In the genomic region with DNA sequence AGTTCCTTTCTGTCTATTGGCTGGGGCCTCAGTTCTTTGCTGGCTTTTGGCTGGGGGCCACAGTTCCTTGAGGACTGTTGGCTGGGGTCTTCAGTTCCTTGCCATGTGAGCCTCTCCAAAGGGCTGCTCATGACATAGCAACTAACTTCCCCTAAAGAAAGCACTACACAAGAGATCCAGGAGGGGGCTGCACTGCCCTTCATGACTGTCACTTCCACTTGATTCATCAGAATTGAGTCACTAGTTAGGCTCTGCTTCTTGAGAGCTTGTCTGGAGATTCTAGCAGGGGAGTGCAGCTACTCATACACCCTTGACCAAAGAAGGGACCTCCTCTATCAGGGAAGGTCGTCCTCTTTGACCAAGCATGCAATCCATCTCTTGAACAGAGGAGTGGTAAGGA, we compare ENCODE assay signal across 1 cellular context.
TF ChIP-seq lines count a peak whose summit lies in the region.

No MANE protein-coding gene starts in this region.

TF ChIP-seq in K562, 482 proteins besides CTCF, POLR2A, EP300 and RAD21:
- no peak for TF ChIP-seq ZNF696 (CRISPR knock-in tag; conservative IDR thresholded peaks at IDR 0.05)
- TF ChIP-seq SMARCC2 (IDR thresholded peaks at IDR 0.05; ENCODE audit: low read depth), result no peak
- no peak for TF ChIP-seq TAL1 (IDR thresholded peaks at IDR 0.05)
- no peak for TF ChIP-seq NFIC (IDR thresholded peaks at IDR 0.05)
- TF ChIP-seq FOXK1 (CRISPR knock-in tag; IDR thresholded peaks at IDR 0.05; ENCODE audit: borderline replicate concordance), result no peak
- TF ChIP-seq, protein P1, sequence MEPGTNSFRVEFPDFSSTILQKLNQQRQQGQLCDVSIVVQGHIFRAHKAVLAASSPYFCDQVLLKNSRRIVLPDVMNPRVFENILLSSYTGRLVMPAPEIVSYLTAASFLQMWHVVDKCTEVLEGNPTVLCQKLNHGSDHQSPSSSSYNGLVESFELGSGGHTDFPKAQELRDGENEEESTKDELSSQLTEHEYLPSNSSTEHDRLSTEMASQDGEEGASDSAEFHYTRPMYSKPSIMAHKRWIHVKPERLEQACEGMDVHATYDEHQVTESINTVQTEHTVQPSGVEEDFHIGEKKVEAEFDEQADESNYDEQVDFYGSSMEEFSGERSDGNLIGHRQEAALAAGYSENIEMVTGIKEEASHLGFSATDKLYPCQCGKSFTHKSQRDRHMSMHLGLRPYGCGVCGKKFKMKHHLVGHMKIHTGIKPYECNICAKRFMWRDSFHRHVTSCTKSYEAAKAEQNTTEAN (CRISPR knock-in tag; IDR thresholded peaks at IDR 0.05), result no peak
- TF ChIP-seq, protein P2, sequence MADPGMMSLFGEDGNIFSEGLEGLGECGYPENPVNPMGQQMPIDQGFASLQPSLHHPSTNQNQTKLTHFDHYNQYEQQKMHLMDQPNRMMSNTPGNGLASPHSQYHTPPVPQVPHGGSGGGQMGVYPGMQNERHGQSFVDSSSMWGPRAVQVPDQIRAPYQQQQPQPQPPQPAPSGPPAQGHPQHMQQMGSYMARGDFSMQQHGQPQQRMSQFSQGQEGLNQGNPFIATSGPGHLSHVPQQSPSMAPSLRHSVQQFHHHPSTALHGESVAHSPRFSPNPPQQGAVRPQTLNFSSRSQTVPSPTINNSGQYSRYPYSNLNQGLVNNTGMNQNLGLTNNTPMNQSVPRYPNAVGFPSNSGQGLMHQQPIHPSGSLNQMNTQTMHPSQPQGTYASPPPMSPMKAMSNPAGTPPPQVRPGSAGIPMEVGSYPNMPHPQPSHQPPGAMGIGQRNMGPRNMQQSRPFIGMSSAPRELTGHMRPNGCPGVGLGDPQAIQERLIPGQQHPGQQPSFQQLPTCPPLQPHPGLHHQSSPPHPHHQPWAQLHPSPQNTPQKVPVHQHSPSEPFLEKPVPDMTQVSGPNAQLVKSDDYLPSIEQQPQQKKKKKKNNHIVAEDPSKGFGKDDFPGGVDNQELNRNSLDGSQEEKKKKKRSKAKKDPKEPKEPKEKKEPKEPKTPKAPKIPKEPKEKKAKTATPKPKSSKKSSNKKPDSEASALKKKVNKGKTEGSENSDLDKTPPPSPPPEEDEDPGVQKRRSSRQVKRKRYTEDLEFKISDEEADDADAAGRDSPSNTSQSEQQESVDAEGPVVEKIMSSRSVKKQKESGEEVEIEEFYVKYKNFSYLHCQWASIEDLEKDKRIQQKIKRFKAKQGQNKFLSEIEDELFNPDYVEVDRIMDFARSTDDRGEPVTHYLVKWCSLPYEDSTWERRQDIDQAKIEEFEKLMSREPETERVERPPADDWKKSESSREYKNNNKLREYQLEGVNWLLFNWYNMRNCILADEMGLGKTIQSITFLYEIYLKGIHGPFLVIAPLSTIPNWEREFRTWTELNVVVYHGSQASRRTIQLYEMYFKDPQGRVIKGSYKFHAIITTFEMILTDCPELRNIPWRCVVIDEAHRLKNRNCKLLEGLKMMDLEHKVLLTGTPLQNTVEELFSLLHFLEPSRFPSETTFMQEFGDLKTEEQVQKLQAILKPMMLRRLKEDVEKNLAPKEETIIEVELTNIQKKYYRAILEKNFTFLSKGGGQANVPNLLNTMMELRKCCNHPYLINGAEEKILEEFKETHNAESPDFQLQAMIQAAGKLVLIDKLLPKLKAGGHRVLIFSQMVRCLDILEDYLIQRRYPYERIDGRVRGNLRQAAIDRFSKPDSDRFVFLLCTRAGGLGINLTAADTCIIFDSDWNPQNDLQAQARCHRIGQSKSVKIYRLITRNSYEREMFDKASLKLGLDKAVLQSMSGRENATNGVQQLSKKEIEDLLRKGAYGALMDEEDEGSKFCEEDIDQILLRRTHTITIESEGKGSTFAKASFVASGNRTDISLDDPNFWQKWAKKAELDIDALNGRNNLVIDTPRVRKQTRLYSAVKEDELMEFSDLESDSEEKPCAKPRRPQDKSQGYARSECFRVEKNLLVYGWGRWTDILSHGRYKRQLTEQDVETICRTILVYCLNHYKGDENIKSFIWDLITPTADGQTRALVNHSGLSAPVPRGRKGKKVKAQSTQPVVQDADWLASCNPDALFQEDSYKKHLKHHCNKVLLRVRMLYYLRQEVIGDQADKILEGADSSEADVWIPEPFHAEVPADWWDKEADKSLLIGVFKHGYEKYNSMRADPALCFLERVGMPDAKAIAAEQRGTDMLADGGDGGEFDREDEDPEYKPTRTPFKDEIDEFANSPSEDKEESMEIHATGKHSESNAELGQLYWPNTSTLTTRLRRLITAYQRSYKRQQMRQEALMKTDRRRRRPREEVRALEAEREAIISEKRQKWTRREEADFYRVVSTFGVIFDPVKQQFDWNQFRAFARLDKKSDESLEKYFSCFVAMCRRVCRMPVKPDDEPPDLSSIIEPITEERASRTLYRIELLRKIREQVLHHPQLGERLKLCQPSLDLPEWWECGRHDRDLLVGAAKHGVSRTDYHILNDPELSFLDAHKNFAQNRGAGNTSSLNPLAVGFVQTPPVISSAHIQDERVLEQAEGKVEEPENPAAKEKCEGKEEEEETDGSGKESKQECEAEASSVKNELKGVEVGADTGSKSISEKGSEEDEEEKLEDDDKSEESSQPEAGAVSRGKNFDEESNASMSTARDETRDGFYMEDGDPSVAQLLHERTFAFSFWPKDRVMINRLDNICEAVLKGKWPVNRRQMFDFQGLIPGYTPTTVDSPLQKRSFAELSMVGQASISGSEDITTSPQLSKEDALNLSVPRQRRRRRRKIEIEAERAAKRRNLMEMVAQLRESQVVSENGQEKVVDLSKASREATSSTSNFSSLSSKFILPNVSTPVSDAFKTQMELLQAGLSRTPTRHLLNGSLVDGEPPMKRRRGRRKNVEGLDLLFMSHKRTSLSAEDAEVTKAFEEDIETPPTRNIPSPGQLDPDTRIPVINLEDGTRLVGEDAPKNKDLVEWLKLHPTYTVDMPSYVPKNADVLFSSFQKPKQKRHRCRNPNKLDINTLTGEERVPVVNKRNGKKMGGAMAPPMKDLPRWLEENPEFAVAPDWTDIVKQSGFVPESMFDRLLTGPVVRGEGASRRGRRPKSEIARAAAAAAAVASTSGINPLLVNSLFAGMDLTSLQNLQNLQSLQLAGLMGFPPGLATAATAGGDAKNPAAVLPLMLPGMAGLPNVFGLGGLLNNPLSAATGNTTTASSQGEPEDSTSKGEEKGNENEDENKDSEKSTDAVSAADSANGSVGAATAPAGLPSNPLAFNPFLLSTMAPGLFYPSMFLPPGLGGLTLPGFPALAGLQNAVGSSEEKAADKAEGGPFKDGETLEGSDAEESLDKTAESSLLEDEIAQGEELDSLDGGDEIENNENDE (IDR thresholded peaks at IDR 0.05; ENCODE audit: low read depth, low read length), result no peak
- TF ChIP-seq JUND (IDR thresholded peaks at IDR 0.05; ENCODE audit: borderline replicate concordance, low read depth, low read length), result no peak
- TF ChIP-seq JUND (tag; IDR thresholded peaks at IDR 0.05; ENCODE audit: borderline replicate concordance, low read depth, low read length), result no peak
- no peak for TF ChIP-seq GATA2 (CRISPR knock-in tag; IDR thresholded peaks at IDR 0.05)
- TF ChIP-seq TRIM24 (IDR thresholded peaks at IDR 0.05), result no peak
- no peak for TF ChIP-seq POLR2AphosphoS5 (IDR thresholded peaks at IDR 0.05; ENCODE audit: control insufficient read depth, insufficient read depth, low read depth, low read length)
- TF ChIP-seq TAF9B (IDR thresholded peaks at IDR 0.05; ENCODE audit: partially characterized antibody), result no peak
- TF ChIP-seq SMARCE1 (IDR thresholded peaks at IDR 0.05), result no peak
- TF ChIP-seq NCOA1 (IDR thresholded peaks at IDR 0.05; ENCODE audit: low read depth), result no peak
- no peak for TF ChIP-seq NBN (IDR thresholded peaks at IDR 0.05; ENCODE audit: low read depth)
- no peak for TF ChIP-seq FOXP1 (CRISPR knock-in tag; IDR thresholded peaks at IDR 0.05)
- TF ChIP-seq, protein P3, sequence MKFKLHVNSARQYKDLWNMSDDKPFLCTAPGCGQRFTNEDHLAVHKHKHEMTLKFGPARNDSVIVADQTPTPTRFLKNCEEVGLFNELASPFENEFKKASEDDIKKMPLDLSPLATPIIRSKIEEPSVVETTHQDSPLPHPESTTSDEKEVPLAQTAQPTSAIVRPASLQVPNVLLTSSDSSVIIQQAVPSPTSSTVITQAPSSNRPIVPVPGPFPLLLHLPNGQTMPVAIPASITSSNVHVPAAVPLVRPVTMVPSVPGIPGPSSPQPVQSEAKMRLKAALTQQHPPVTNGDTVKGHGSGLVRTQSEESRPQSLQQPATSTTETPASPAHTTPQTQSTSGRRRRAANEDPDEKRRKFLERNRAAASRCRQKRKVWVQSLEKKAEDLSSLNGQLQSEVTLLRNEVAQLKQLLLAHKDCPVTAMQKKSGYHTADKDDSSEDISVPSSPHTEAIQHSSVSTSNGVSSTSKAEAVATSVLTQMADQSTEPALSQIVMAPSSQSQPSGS (CRISPR knock-in tag; IDR thresholded peaks at IDR 0.05), result no peak
- no peak for TF ChIP-seq ZNF668 (CRISPR knock-in tag; IDR thresholded peaks at IDR 0.05)
TF ChIP-seq in K562: peak in this region for 0.
